In genomic region chr20:32483351-32484220, GRCh38 we compare ENCODE assay signal across 8 cellular contexts.
DNase-seq lines count a peak whose midpoint lies in the region; TF ChIP-seq lines count a peak whose summit lies in the region.

No MANE protein-coding gene starts in this region.

- peak overlapping the region; percentile 64 to 67 for H3K4me3 ChIP-seq in foreskin fibroblast (ENCODE audit: low read depth in 1 of 2, low read length in 2 of 2)
- H3K4me3 ChIP-seq in neural progenitor cell: peak overlapping the region; percentile 83

- in situ Hi-C loops in G401 (cut with HindIII; ENCODE audit: low sequenced_read_pairs): no loop called here

- no peak overlapping the region for H3K9ac ChIP-seq in neural progenitor cell

- H3K9me3 ChIP-seq in neural progenitor cell (ENCODE audit: low read depth): no peaks in the 10 kb centered on the region

- no peak overlapping the region for H2AFZ ChIP-seq in neural progenitor cell (replicated peaks)

- H3K27me3 ChIP-seq in neural progenitor cell: peaks cover 4% of the 10 kb centered on the region

- H3K36me3 Mint-ChIP-seq in neural progenitor cell: no peaks in the 10 kb centered on the region

- H3K4me2 ChIP-seq in neural progenitor cell: peak overlapping the region; percentile 80

- H3K4me3 Mint-ChIP-seq in neural progenitor cell: peak overlapping the region; percentile 84

- peaks cover 3% of the 10 kb centered on the region for H3K9me3 Mint-ChIP-seq in neural progenitor cell

- peaks cover 55% of the 10 kb centered on the region for H3F3A ChIP-seq in neural progenitor cell (ENCODE audit: low read depth)

- H3K4me1 Mint-ChIP-seq in neural progenitor cell: peaks cover 47% of the 10 kb centered on the region

- peaks cover 44% of the 10 kb centered on the region for H4K20me1 ChIP-seq in neural progenitor cell (ENCODE audit: low read depth)

- H3K36me3 ChIP-seq in neural progenitor cell: no peaks in the 10 kb centered on the region

- H3K27me3 Mint-ChIP-seq in neural progenitor cell (ENCODE audit: insufficient read depth, low read depth): peaks cover 17% of the 10 kb centered on the region

- TF ChIP-seq CTCF in foreskin fibroblast (IDR thresholded peaks at IDR 0.05; ENCODE audit: low read depth, low read length) (no peak), neural progenitor cell (IDR thresholded peaks at IDR 0.05) (no peak)

- peak; percentile 57 for DNase-seq in COLO829 (ENCODE audit: low spot score)
- peak; percentile 65 to 70 for DNase-seq in Kasumi-1 (lab: John Stamatoyannopoulos, UW)
- peak; percentile 94 for DNase-seq in RPMI7951 (ENCODE audit: low read depth)
- DNase-seq in activated gamma-delta T cell treated with Interleukin-2 at 50 U/mL for 16 hours: peak; percentile 63
- peak; percentile 84 to 88 for DNase-seq in foreskin fibroblast
- DNase-seq in neural progenitor cell (ENCODE audit: low spot score): peak; percentile 93
- DNase-seq in superior temporal gyrus (ENCODE audit: extremely low spot score): peak; percentile 73
- DNase-seq in G401 (ENCODE audit: low spot score): no peak

- H3K27ac ChIP-seq in neural progenitor cell: peak overlapping the region; percentile 73

- no peak overlapping the region for H3K27ac Mint-ChIP-seq in neural progenitor cell

- H3K79me2 ChIP-seq in neural progenitor cell (ENCODE audit: low read depth): peaks cover 36% of the 10 kb centered on the region

- H3K4me1 ChIP-seq in neural progenitor cell: peaks cover 35% of the 10 kb centered on the region
